8 cellular contexts compared by ENCODE assay signal in genomic region chr9:74777136-74777879, GRCh38.
DNase-seq lines count a peak whose midpoint lies in the region; ATAC-seq and TF ChIP-seq lines count a peak whose summit lies in the region.

No MANE protein-coding gene starts in this region.

- no TSS peak for BruUV-seq in Caco-2 (replicated peaks; lab: Mats Ljungman, UMichigan)

- ATAC-seq in GM19467 (IDR thresholded peaks at IDR 0.05; ENCODE audit: unreplicated experiment) (peak; percentile 50), HG03108 (IDR thresholded peaks at IDR 0.05; ENCODE audit: unreplicated experiment) (no peak)

- no peak overlapping the region for H3K4me3 Mint-ChIP-seq in Caco-2 (ENCODE audit: unreplicated experiment)
- no peak overlapping the region for H3K4me3 Mint-ChIP-seq in T-helper 2 cell treated with Interferon-gamma antibody and Interleukin-4, amounts not matched to agents 5 μg/mL and 100 μg/mL, for 36 hours

- H3K27me3 Mint-ChIP-seq in Caco-2 (ENCODE audit: insufficient read depth, unreplicated experiment), result no peaks in the 10 kb centered on the region
- peaks cover 5% of the 10 kb centered on the region for H3K27me3 Mint-ChIP-seq in T-helper 2 cell treated with Interferon-gamma antibody and Interleukin-4, amounts not matched to agents 5 μg/mL and 100 μg/mL, for 36 hours (ENCODE audit: low read depth)

- peak; percentile 14 to 30 for DNase-seq in Caco-2
- peak; percentile 39 for DNase-seq in Jurkat, Clone E6-1 (ENCODE audit: low read depth, low spot score)
- DNase-seq in T-helper 2 cell treated with Interferon-gamma antibody and Interleukin-4, amounts not matched to agents 5 μg/mL and 100 μg/mL, for 36 hours (ENCODE audit: low spot score), result peak; percentile 33
- no peak for DNase-seq in ascending aorta (ENCODE audit: low spot score in 2 of 2)
- peak; percentile 45 to 78 for DNase-seq in hippocampal formation (lab: John Stamatoyannopoulos, UW)
- peak; percentile 33 to 59 for DNase-seq in stimulated activated CD4-positive, alpha-beta T cell treated with anti-CD3 and anti-CD28 coated beads, Interleukin-12 subunit alpha, Interleukin-12 subunit beta, amount 100 ng/mL, for 24 hours (ENCODE audit: low read depth in 2 of 2)

- intact Hi-C loops in Caco-2 (cut with micrococcal nuclease; ENCODE audit: unreplicated experiment) (loop anchor here (1.0 kb wide), 2 partner anchors 163 to 225 kb away; no protein-coding TSS in a partner anchor), ascending aorta (cut with DNase I) (loop anchor here (1.0 kb wide), 1 partner anchor 300 kb away; no protein-coding TSS in a partner anchor)

- H3K27me3 ChIP-seq in Caco-2 (replicated peaks; ENCODE audit: control insufficient read depth, insufficient read depth, low read length), result no peaks in the 10 kb centered on the region
- H3K27me3 ChIP-seq in ascending aorta, result no peaks in the 10 kb centered on the region

- no peaks in the 10 kb centered on the region for H3K4me1 Mint-ChIP-seq in Caco-2 (ENCODE audit: low read depth, unreplicated experiment)
- peaks cover 2% of the 10 kb centered on the region for H3K4me1 Mint-ChIP-seq in T-helper 2 cell treated with Interferon-gamma antibody and Interleukin-4, amounts not matched to agents 5 μg/mL and 100 μg/mL, for 36 hours (ENCODE audit: low read depth)

- no peak overlapping the region for H3K4me3 ChIP-seq in Caco-2 (ENCODE audit: low read depth, low read length)
- H3K4me3 ChIP-seq in Jurkat, Clone E6-1 (ENCODE audit: low read length), result no peak overlapping the region
- H3K4me3 ChIP-seq in ascending aorta, result no peak overlapping the region

- no peaks in the 10 kb centered on the region for H3K9me3 Mint-ChIP-seq in Caco-2 (ENCODE audit: unreplicated experiment)
- H3K9me3 Mint-ChIP-seq in T-helper 2 cell treated with Interferon-gamma antibody and Interleukin-4, amounts not matched to agents 5 μg/mL and 100 μg/mL, for 36 hours, result no peaks in the 10 kb centered on the region

- CTCF ChIA-PET in Caco-2 (lab: Charles Lee), result no interaction called here

- H3K36me3 ChIP-seq in Caco-2 (ENCODE audit: control insufficient read depth, insufficient read depth, low read length) (no peaks in the 10 kb centered on the region), ascending aorta (no peaks in the 10 kb centered on the region)

- no peak overlapping the region for H3K27ac ChIP-seq in ascending aorta

- H3K9me3 ChIP-seq in Caco-2 (no peaks in the 10 kb centered on the region), ascending aorta (no peaks in the 10 kb centered on the region)

- H3K4me1 ChIP-seq in Caco-2, result no peaks in the 10 kb centered on the region
- no peaks in the 10 kb centered on the region for H3K4me1 ChIP-seq in ascending aorta

- POLR2A ChIA-PET in Caco-2 (lab: Charles Lee), result no interaction called here

- H3K27ac Mint-ChIP-seq in Caco-2 (ENCODE audit: unreplicated experiment), result no peak overlapping the region
- H3K27ac Mint-ChIP-seq in T-helper 2 cell treated with Interferon-gamma antibody and Interleukin-4, amounts not matched to agents 5 μg/mL and 100 μg/mL, for 36 hours, result no peak overlapping the region

- H3K36me3 Mint-ChIP-seq in Caco-2 (ENCODE audit: insufficient read depth, unreplicated experiment), result no peaks in the 10 kb centered on the region
- no peaks in the 10 kb centered on the region for H3K36me3 Mint-ChIP-seq in T-helper 2 cell treated with Interferon-gamma antibody and Interleukin-4, amounts not matched to agents 5 μg/mL and 100 μg/mL, for 36 hours (ENCODE audit: low read depth)

- peak in 1 of 2 experiments; percentile 17 for TF ChIP-seq CTCF in Caco-2 (IDR thresholded peaks at IDR 0.05; ENCODE audit: insufficient read depth in 1 of 2, low read depth in 1 of 2, low read length in 1 of 2, severe bottlenecking in 1 of 2, unreplicated experiment in 1 of 2)
- peak; percentile 33 to 69 (median 51) for TF ChIP-seq CTCF in ascending aorta (IDR thresholded peaks at IDR 0.05)

Comparison
In these comparisons a context has a peak if more than half of its experiments do, and no peak if none do; other contexts are left out.
1. DNase-seq: peak in Caco-2 (2 of 2), Jurkat, Clone E6-1 (single experiment), T-helper 2 cell treated with Interferon-gamma antibody and Interleukin-4, amounts not matched to agents 5 μg/mL and 100 μg/mL, for 36 hours (single experiment), hippocampal formation (2 of 2) and stimulated activated CD4-positive, alpha-beta T cell treated with anti-CD3 and anti-CD28 coated beads, Interleukin-12 subunit alpha, Interleukin-12 subunit beta, amount 100 ng/mL, for 24 hours (2 of 2); none in ascending aorta (0 of 2).